In genomic region chr3:66038726-66039589, GRCh38 we compare ENCODE assay signal across 8 cellular contexts. TPM values are rescaled to one million over a fixed set of nuclear protein-coding genes. Genes with fewer than 3 reads are reported as not detected.
DNase-seq lines count a peak whose midpoint lies in the region; ATAC-seq lines count a peak whose summit lies in the region.

Gene MAGI1 (minus strand): TSS chr3:66038918. CDS start chr3:66038308, 610 bp downstream.

- peaks cover 44% of the 10 kb centered on the region for H3K4me1 ChIP-seq in adipocyte (ENCODE audit: control insufficient read depth, insufficient read depth, low read length)

- peak; percentile 63 for DNase-seq in DMS 273 treated with DMSO at 0.1 percent for 48 hours (lab: John Stamatoyannopoulos, UW)
- DNase-seq in HK-2 (ENCODE audit: unreplicated experiment): peak; percentile 85
- peak; percentile 78 for DNase-seq in NCI-H774 (lab: John Stamatoyannopoulos, UW)
- peak; percentile 97 for DNase-seq in adipocyte (ENCODE audit: low read depth)
- peak; percentile 91 for DNase-seq in Right ventricle myocardium inferior (ENCODE audit: missing footprints)
- DNase-seq in occipital lobe (lab: John Stamatoyannopoulos, UW): peak; percentile 91
- DNase-seq in stimulated activated naive CD4-positive, alpha-beta T cell treated with Interleukin-2 at 50 U/mL for 16 hours (lab: John Stamatoyannopoulos, UW): no peak

- ATAC-seq in GM21367 (IDR thresholded peaks at IDR 0.05; ENCODE audit: unreplicated experiment) (peak; percentile 89), Right ventricle myocardium inferior (peak; percentile 92)

- peak within 1 kb of the TSS; percentile 91 for H3K9ac ChIP-seq in adipocyte (ENCODE audit: low read length)

- H3K36me3 ChIP-seq in adipocyte (ENCODE audit: control insufficient read depth, insufficient read depth, low read length, severe bottlenecking): no peaks in the 10 kb centered on the region

- H3K4me3 ChIP-seq in adipocyte (ENCODE audit: low read length): peak within 1 kb of the TSS; percentile 98

- H3K9me3 ChIP-seq in adipocyte (ENCODE audit: control insufficient read depth, low read length): no peaks in the 10 kb centered on the region

- intact Hi-C loops in Right ventricle myocardium inferior (cut with DNase I): loop anchor here (2.0 to 5.0 kb wide), 7 partner anchors 52 to 254 kb away; no protein-coding TSS in a partner anchor

- H3K27me3 ChIP-seq in adipocyte (replicated peaks; ENCODE audit: control insufficient read depth, insufficient read depth, low read length): no peaks in the 10 kb centered on the region

RNA-seq across cellular contexts. Expression of gene MAGI1, which starts in this region (rescaled TPM):
- total RNA-seq in Right ventricle myocardium inferior (33.1 TPM), occipital lobe (49.4 TPM)
